Comparison of ENCODE assay signal across 8 cellular contexts in genomic region chr19:3627351-3627723, GRCh38. TPM values are rescaled to one million over a fixed set of nuclear protein-coding genes. Genes with fewer than 3 reads are reported as not detected.
DNase-seq lines count a peak whose midpoint lies in the region; ATAC-seq, FAIRE-seq and TF ChIP-seq lines count a peak whose summit lies in the region.

No MANE protein-coding gene starts in this region.

- H3K4me2 ChIP-seq in K562 (ENCODE audit: insufficient read depth, low read length), result peak overlapping the region; percentile 93

- peak overlapping the region in 7 of 8 donors; percentile 91 to 99 (median 98) for H3K4me3 Mint-ChIP-seq in naive B cell

- H3K27me3 ChIP-seq in right atrium auricular region, result no peaks in the 10 kb centered on the region
- H3K27me3 ChIP-seq in K562 (ENCODE audit: control insufficient read depth in 2 of 2, insufficient read depth in 2 of 2, low read length in 2 of 2), result no peaks in the 10 kb centered on the region

- no peak overlapping the region for H3K9ac ChIP-seq in K562 (ENCODE audit: insufficient read depth in 1 of 2, low read depth in 2 of 2, low read length in 2 of 2)

- POLR2A ChIA-PET in K562 (lab: Yijun Ruan, JAX), result interaction anchor here (0.5 to 1.1 kb wide), 7 partner anchors 12 to 353 kb away, joined by 3 to 5 read pairs (median 3); no protein-coding TSS in a partner anchor

- no peaks in the 10 kb centered on the region for H3K9me1 ChIP-seq in K562 (ENCODE audit: control insufficient read depth, insufficient read depth, low read length)

- FAIRE-seq in K562 (lab: Jason Lieb, UNC), result no peak

- H4K20me1 ChIP-seq in K562 (replicated peaks; ENCODE audit: control insufficient read depth, insufficient read depth, low read length), result peaks cover 11% of the 10 kb centered on the region; the same call in 1 of the 2 replicates

- H3K27ac Mint-ChIP-seq in naive B cell, result peak overlapping the region in 5 of 6 donors; percentile 96 to 100 (median 99)

- no peak for TF ChIP-seq EP300 in K562 (IDR thresholded peaks at IDR 0.05; ENCODE audit: low read length)

- no peak for TF ChIP-seq CTCF in right atrium auricular region (IDR thresholded peaks at IDR 0.05)
- no peak for TF ChIP-seq CTCF in K562 (IDR thresholded peaks at IDR 0.05 in 2 of 3, conservative IDR thresholded peaks at IDR 0.05 in 1 of 3; ENCODE audit: insufficient read depth in 2 of 3, low read depth in 1 of 3, low read length in 3 of 3)

- WGBS in K562 (ENCODE audit: insufficient coverage, low coverage, missing lambda C conversion rate), result 53% methylated on average over 7 of the region's 7 CpGs

- H3K36me3 ChIP-seq in right atrium auricular region (peaks cover 23% of the 10 kb centered on the region), K562 (ENCODE audit: control insufficient read depth, insufficient read depth, low read length) (peaks cover 29% of the 10 kb centered on the region; the same call in 1 of the 3 replicates)

- DNase-seq in right atrium auricular region (ENCODE audit: low spot score) (no peak), cardiac septum (ENCODE audit: low spot score) (no peak), K562 (ENCODE audit: extremely low read depth in 1 of 4, low spot score in 3 of 4) (no peak), naive B cell (no peak), NCI-H146 (lab: John Stamatoyannopoulos, UW) (no peak)
- no peak for DNase-seq in stimulated activated CD4-positive, alpha-beta T cell treated with anti-CD3 and anti-CD28 coated beads, Interleukin-15, amount 100 ng/mL, for 24 hours
- DNase-seq in effector CD4-positive, alpha-beta T cell, result no peak

- H3K9me3 ChIP-seq in right atrium auricular region (no peaks in the 10 kb centered on the region), K562 (replicated peaks; ENCODE audit: control insufficient read depth, insufficient read depth, low read depth, low read length) (no peaks in the 10 kb centered on the region)

- no peak for TF ChIP-seq POLR2A in K562 (conservative IDR thresholded peaks at IDR 0.05)

- CTCF ChIA-PET in K562 (lab: Yijun Ruan, JAX; ENCODE audit: low intra/inter-chr PET ratio), result no interaction called here

- peaks cover 0 to 30% of the 10 kb centered on the region in 2 donors for H3K4me1 ChIP-seq in right atrium auricular region
- peaks cover 0 to 45% of the 10 kb centered on the region in 2 experiments; a peak in 3 of 5 replicates for H3K4me1 ChIP-seq in K562 (replicated peaks in 1 of 2; ENCODE audit: control insufficient read depth in 2 of 2, insufficient read depth in 2 of 2, low read length in 2 of 2)

- intact Hi-C loops in cardiac septum (cut with DNase I) (no loop called here), K562 (cut with micrococcal nuclease) (no loop called here)

- no peaks in the 10 kb centered on the region for H3K9me3 Mint-ChIP-seq in naive B cell

- in situ Hi-C loops in K562 (cut with MboI), result no loop called here

- H3K27ac ChIP-seq in right atrium auricular region (peak overlapping the region; percentile 92 to 93), K562 (ENCODE audit: extremely low read depth, low read depth, low read length) (no peak overlapping the region)

- ATAC-seq in K562 (no peak), naive B cell (ENCODE audit: low read depth in 2 of 2) (no peak), GM19397 (IDR thresholded peaks at IDR 0.05; ENCODE audit: unreplicated experiment) (no peak)

- H3K4me3 ChIP-seq in right atrium auricular region (peak overlapping the region in 1 of 2 donors; percentile 98), K562 (no peak overlapping the region)

- no peaks in the 10 kb centered on the region for H3K36me3 Mint-ChIP-seq in naive B cell

- H2AFZ ChIP-seq in K562 (ENCODE audit: low read depth, low read length), result peak overlapping the region; percentile 88

- peaks cover 22 to 36% (median 23%) of the 10 kb centered on the region in 3 donors for H3K4me1 Mint-ChIP-seq in naive B cell

- peaks cover 28% of the 10 kb centered on the region for H3K79me2 ChIP-seq in K562 (ENCODE audit: control insufficient read depth, insufficient read depth, low read length)

- H3K27me3 Mint-ChIP-seq in naive B cell, result no peaks in the 10 kb centered on the region

- BruUV-seq in K562 (replicated peaks; lab: Mats Ljungman, UMichigan), result no TSS peak

- TF ChIP-seq RAD21 in K562 (CRISPR knock-in tag; conservative IDR thresholded peaks at IDR 0.05 in 1 of 2, IDR thresholded peaks at IDR 0.05 in 1 of 2), result no peak

RNA-seq across cellular contexts. Expression of gene CACTIN, which starts 0.7 kb away (rescaled TPM):
- total RNA-seq in right atrium auricular region (10 to 100 TPM; 11.2 to 22.8 TPM), cardiac septum (10.7 TPM), K562 (2014; rRNA removed) (46.5 and 57.8 TPM in 2 replicates), K562 (2014; rRNA removed; fragmentation: Illumina TruSeq; extraction: Trizol) (7.6 and 7.9 TPM in 2 replicates), K562 (2015; rRNA removed; fragmentation: Illumina TruSeq; extraction: Trizol) (25.6 and 27.3 TPM in 2 replicates), K562 (2021) (42.1 and 49.2 TPM in 2 replicates)
- 35.4 and 89.8 TPM in 2 replicates for total RNA-seq in K562 (2011; cell fraction: chromatin; rRNA removed; ENCODE audit: low replicate concordance)
- 60.3 and 65.9 TPM in 2 replicates for total RNA-seq in K562 (2011; cell fraction: nucleolus; rRNA removed)
- 35.3 and 37.6 TPM in 2 replicates for total RNA-seq in K562 (2011; cell fraction: nucleoplasm; rRNA removed)
- polyA plus RNA-seq in K562 (2011; rRNA removed) (15.0 and 19.4 TPM in 2 replicates), K562 (2014; fragmentation: Illumina TruSeq; extraction: Trizol) (9.6 and 20.4 TPM in 2 replicates), K562 (2014; fragmentation: Nextera tagmentation; extraction: Ambion mirVana) (under 1 TPM; 0.15 to 0.52 TPM), K562 (2014; rRNA removed) (35.0 and 36.4 TPM in 2 replicates), naive B cell (ENCODE audit: low read depth in 6 of 6) (10 to 100 TPM in 1 of 6 donors, 1 to 10 TPM in 5; 2.7 to 15.4 (median 7.9) TPM)
- polyA plus RNA-seq in K562 (2011; cell fraction: cytosol; rRNA removed), result 21.9 and 50.9 TPM in 2 replicates
- polyA plus RNA-seq in K562 (2011; cell fraction: nucleus; rRNA removed), result 54.2 and 84.9 TPM in 2 replicates
- 22.8 and 28.5 TPM in 2 replicates for polyA plus RNA-seq in K562 (2012)
- 4.5 and 9.4 TPM in 2 replicates for polyA minus RNA-seq in K562 (2011; rRNA and poly(A)+ RNA removed)
- polyA minus RNA-seq in K562 (2011; cell fraction: cytosol; rRNA and poly(A)+ RNA removed), result 13.0 and 16.6 TPM in 2 replicates
- polyA minus RNA-seq in K562 (2011; cell fraction: nucleus; rRNA and poly(A)+ RNA removed), result 9.6 and 12.0 TPM in 2 replicates

RNA-seq across cellular contexts. Expression of gene TBXA2R, which starts 20.7 kb away (rescaled TPM):
- total RNA-seq in right atrium auricular region (1 to 10 TPM in 1 of 2 donors, under 1 TPM in 1; 0.67 to 1.1 TPM), cardiac septum (1.9 TPM), K562 (2014; rRNA removed) (2.5 and 5.2 TPM in 2 replicates), K562 (2014; rRNA removed; fragmentation: Illumina TruSeq; extraction: Trizol) (2.3 and 2.8 TPM in 2 replicates), K562 (2015; rRNA removed; fragmentation: Illumina TruSeq; extraction: Trizol) (2.5 and 3.1 TPM in 2 replicates), K562 (2021) (21.0 and 24.0 TPM in 2 replicates)
- 10.2 and 37.7 TPM in 2 replicates for total RNA-seq in K562 (2011; cell fraction: chromatin; rRNA removed; ENCODE audit: low replicate concordance)
- 58.8 and 84.5 TPM in 2 replicates for total RNA-seq in K562 (2011; cell fraction: nucleolus; rRNA removed)
- total RNA-seq in K562 (2011; cell fraction: nucleoplasm; rRNA removed), result 27.7 and 36.4 TPM in 2 replicates
- polyA plus RNA-seq in K562 (2011; rRNA removed) (2.9 and 4.4 TPM in 2 replicates), K562 (2014; fragmentation: Illumina TruSeq; extraction: Trizol) (4.3 and 6.7 TPM in 2 replicates), K562 (2014; fragmentation: Nextera tagmentation; extraction: Ambion mirVana) (1 to 10 TPM; 1.5 to 2.6 TPM), K562 (2014; rRNA removed) (5.7 and 6.1 TPM in 2 replicates), naive B cell (ENCODE audit: low read depth in 6 of 6) (10 to 100 TPM; 15.9 to 32.5 (median 22.7) TPM)
- polyA plus RNA-seq in K562 (2011; cell fraction: cytosol; rRNA removed), result 4.0 and 21.7 TPM in 2 replicates
- polyA plus RNA-seq in K562 (2011; cell fraction: nucleus; rRNA removed), result 3.7 and 12.5 TPM in 2 replicates
- polyA plus RNA-seq in K562 (2012), result 11.5 and 11.6 TPM in 2 replicates
- polyA minus RNA-seq in K562 (2011; rRNA and poly(A)+ RNA removed), result 0.90 and 1.6 TPM in 2 replicates
- polyA minus RNA-seq in K562 (2011; cell fraction: cytosol; rRNA and poly(A)+ RNA removed), result 17.4 and 19.6 TPM in 2 replicates
- 3.1 and 6.1 TPM in 2 replicates for polyA minus RNA-seq in K562 (2011; cell fraction: nucleus; rRNA and poly(A)+ RNA removed)

RNA-seq across cellular contexts. Expression of gene GIPC3, which starts 42.1 kb away (rescaled TPM):
- total RNA-seq in right atrium auricular region (1 to 10 TPM in 1 of 2 donors, under 1 TPM in 1; 0.96 to 1.5 TPM), cardiac septum (1.3 TPM), K562 (2014; rRNA removed) (0.54 and 1.2 TPM in 2 replicates), K562 (2014; rRNA removed; fragmentation: Illumina TruSeq; extraction: Trizol) (0.83 and 0.91 TPM in 2 replicates), K562 (2015; rRNA removed; fragmentation: Illumina TruSeq; extraction: Trizol) (0.98 and 1.0 TPM in 2 replicates), K562 (2021) (3.3 and 3.9 TPM in 2 replicates)
- total RNA-seq in K562 (2011; cell fraction: chromatin; rRNA removed; ENCODE audit: low replicate concordance), result 2.6 and 7.5 TPM in 2 replicates
- total RNA-seq in K562 (2011; cell fraction: nucleolus; rRNA removed), result 3.8 and 5.5 TPM in 2 replicates
- 3.2 and 4.0 TPM in 2 replicates for total RNA-seq in K562 (2011; cell fraction: nucleoplasm; rRNA removed)
- polyA plus RNA-seq in K562 (2011; rRNA removed) (2.5 and 3.1 TPM in 2 replicates), K562 (2014; fragmentation: Illumina TruSeq; extraction: Trizol) (3.0 and 3.6 TPM in 2 replicates), K562 (2014; fragmentation: Nextera tagmentation; extraction: Ambion mirVana) (under 1 TPM in 1 of 2 experiments, not detected in 1; 0.03 TPM), K562 (2014; rRNA removed) (1.9 and 2.3 TPM in 2 replicates), naive B cell (ENCODE audit: low read depth in 6 of 6) (1 to 10 TPM in 1 of 6 donors, under 1 TPM in 4, not detected in 1; 0.06 to 1.0 (median 0.21) TPM)
- 3.0 and 4.9 TPM in 2 replicates for polyA plus RNA-seq in K562 (2011; cell fraction: cytosol; rRNA removed)
- polyA plus RNA-seq in K562 (2011; cell fraction: nucleus; rRNA removed), result 5.3 and 8.9 TPM in 2 replicates
- polyA plus RNA-seq in K562 (2012), result 3.6 and 14.1 TPM in 2 replicates
- polyA minus RNA-seq in K562 (2011; rRNA and poly(A)+ RNA removed), result 2.0 and 3.2 TPM in 2 replicates
- polyA minus RNA-seq in K562 (2011; cell fraction: cytosol; rRNA and poly(A)+ RNA removed), result 5.9 and 6.7 TPM in 2 replicates
- 1.6 and 2.1 TPM in 2 replicates for polyA minus RNA-seq in K562 (2011; cell fraction: nucleus; rRNA and poly(A)+ RNA removed)

RNA-seq across cellular contexts. Expression of gene HMG20B, which starts 54.6 kb away (rescaled TPM):
- total RNA-seq in right atrium auricular region (10 to 100 TPM; 51.8 to 52.5 TPM), cardiac septum (32.6 TPM), K562 (2014; rRNA removed) (137 and 148 TPM in 2 replicates), K562 (2014; rRNA removed; fragmentation: Illumina TruSeq; extraction: Trizol) (18.2 and 18.5 TPM in 2 replicates), K562 (2015; rRNA removed; fragmentation: Illumina TruSeq; extraction: Trizol) (37.6 and 38.6 TPM in 2 replicates), K562 (2021) (122 and 125 TPM in 2 replicates)
- 47.2 and 115 TPM in 2 replicates for total RNA-seq in K562 (2011; cell fraction: chromatin; rRNA removed; ENCODE audit: low replicate concordance)
- 85.8 and 97.1 TPM in 2 replicates for total RNA-seq in K562 (2011; cell fraction: nucleolus; rRNA removed)
- total RNA-seq in K562 (2011; cell fraction: nucleoplasm; rRNA removed), result 68.6 and 70.5 TPM in 2 replicates
- polyA plus RNA-seq in K562 (2011; rRNA removed) (47.6 and 54.4 TPM in 2 replicates), K562 (2014; fragmentation: Illumina TruSeq; extraction: Trizol) (25.6 and 53.2 TPM in 2 replicates), K562 (2014; fragmentation: Nextera tagmentation; extraction: Ambion mirVana) (under 1 TPM; 0.35 to 0.78 TPM), K562 (2014; rRNA removed) (159 and 172 TPM in 2 replicates), naive B cell (ENCODE audit: low read depth in 6 of 6) (10 to 100 TPM; 36.4 to 46.9 (median 44.3) TPM)
- polyA plus RNA-seq in K562 (2011; cell fraction: cytosol; rRNA removed), result 49.5 and 107 TPM in 2 replicates
- 169 and 253 TPM in 2 replicates for polyA plus RNA-seq in K562 (2011; cell fraction: nucleus; rRNA removed)
- 75.9 and 122 TPM in 2 replicates for polyA plus RNA-seq in K562 (2012)
- polyA minus RNA-seq in K562 (2011; rRNA and poly(A)+ RNA removed), result 8.0 and 11.1 TPM in 2 replicates
- polyA minus RNA-seq in K562 (2011; cell fraction: cytosol; rRNA and poly(A)+ RNA removed), result 24.4 and 30.8 TPM in 2 replicates
- polyA minus RNA-seq in K562 (2011; cell fraction: nucleus; rRNA and poly(A)+ RNA removed), result 24.4 and 30.4 TPM in 2 replicates
